21 cellular contexts compared by ENCODE assay signal in the genomic region with DNA sequence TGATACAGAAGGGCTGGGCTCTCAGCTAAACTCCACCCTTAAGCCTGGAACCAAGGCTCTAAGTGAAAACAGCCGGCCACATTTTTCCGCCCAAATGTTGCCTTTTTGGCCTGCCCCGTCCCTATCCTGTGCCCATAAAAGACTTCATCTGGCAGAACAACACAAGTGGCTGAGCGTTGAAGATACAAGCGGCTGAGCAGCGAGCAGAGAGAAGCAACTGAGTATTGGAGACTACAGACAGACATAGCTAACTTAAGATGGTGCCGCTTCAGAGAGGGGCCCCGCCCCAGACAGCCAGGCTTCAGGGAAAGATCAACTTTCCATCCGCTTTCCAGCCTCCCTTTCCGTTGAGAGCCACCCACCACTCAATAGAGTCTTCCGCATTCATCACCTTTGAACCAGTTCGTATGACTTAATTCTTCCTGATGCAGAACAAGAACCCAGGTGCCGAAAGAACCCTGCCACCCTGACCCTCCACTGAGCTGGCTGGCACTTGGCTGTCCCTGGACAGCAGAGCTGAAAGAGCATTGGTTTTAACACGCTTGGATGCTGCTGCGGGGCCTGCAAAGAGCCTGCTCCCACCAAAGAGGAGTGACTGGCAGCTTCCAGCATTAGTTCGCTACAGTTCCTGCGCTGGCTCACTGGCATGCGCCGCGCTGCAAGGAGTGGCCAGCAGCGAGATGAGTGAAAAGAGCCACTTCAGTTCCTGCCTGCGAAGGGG.
A peak's percentile ranks its signal among the peaks of the same experiment; 100 is the strongest.
DNase-seq lines count a peak whose midpoint lies in the region; ATAC-seq and TF ChIP-seq lines count a peak whose summit lies in the region.
"Had no signal": no experiment of that assay in that cellular context is flagged by ENCODE, and none has a peak within 500 bp of the region (broad histone marks: within the 10 kb centered on the region; RNA-seq: fewer than 3 reads in every experiment).

No MANE protein-coding gene starts in this region.

- peak overlapping the region in 2 of 3 donors; percentile 32 to 51 for H3K9ac ChIP-seq in skeletal muscle tissue (ENCODE audit: low read depth in 1 of 3, low read length in 3 of 3)

- H3K27ac ChIP-seq in skeletal muscle tissue (ENCODE audit: low read depth, low read length) (no peak overlapping the region), RWPE1 (no peak overlapping the region)
- H3K27ac ChIP-seq: esophagus squamous epithelium had no signal

- H3K4me3 ChIP-seq in fibroblast of mammary gland (ENCODE audit: control insufficient read depth, low read depth, low read length), result no peak overlapping the region
- H3K4me3 ChIP-seq in skeletal muscle tissue (ENCODE audit: low read length in 3 of 3), result peak overlapping the region; percentile 3 to 63 (median 42)
- H3K4me3 ChIP-seq: ascending aorta, esophagus squamous epithelium had no signal

- CTCF ChIA-PET in RWPE1 (lab: Yijun Ruan, JAX), result interaction anchor here (0.5 kb wide), 1 partner anchor 23 kb away, joined by 5 read pairs; no protein-coding TSS in a partner anchor

- POLR2A ChIA-PET in RWPE1 (lab: Yijun Ruan, JAX; ENCODE audit: low non-redundant PET), result no interaction called here

- DNase-seq in EH (ENCODE audit: low read depth) (peak; percentile 43), NCI-H2227 (lab: John Stamatoyannopoulos, UW; ENCODE audit: unreplicated experiment) (peak; percentile 71), fibroblast of mammary gland (ENCODE audit: low read depth) (peak; percentile 46), RWPE1 (ENCODE audit: low spot score) (no peak)
- DNase-seq in activated CD4-positive, alpha-beta T cell treated with anti-CD3 and anti-CD28 coated beads for 1 hour, result no peak
- DNase-seq: activated CD4-positive, alpha-beta T cell treated with anti-CD3 and anti-CD28 coated beads, Interleukin-2, amount 50 U/mL, for 1 hour; activated T-cell treated with anti-CD3 and anti-CD28 coated beads for 4 hours; Calu3; cerebellar nuclear complex; effector CD8-positive, alpha-beta T cell; esophagus squamous epithelium; hippocampal formation; Kasumi-1; mesendoderm; NCI-H1417; NK-92 treated with Interleukin-12 subunit alpha and Interleukin-12 subunit beta, amount 100 ng/mL, for 24 hours; stimulated activated naive CD4-positive, alpha-beta T cell treated with Interleukin-2 at 50 U/mL for 16 hours had no signal

- no peaks in the 10 kb centered on the region for H3K27me3 ChIP-seq in skeletal muscle tissue (ENCODE audit: control insufficient read depth in 3 of 3, insufficient read depth in 3 of 3, low read length in 3 of 3)
- H3K27me3 ChIP-seq: ascending aorta, esophagus squamous epithelium had no signal

- no peaks in the 10 kb centered on the region for H3K4me1 ChIP-seq in skeletal muscle tissue (ENCODE audit: control insufficient read depth in 3 of 3, insufficient read depth in 3 of 3, low read length in 3 of 3)
- H3K4me1 ChIP-seq: esophagus squamous epithelium had no signal

- H3K36me3 ChIP-seq in skeletal muscle tissue (ENCODE audit: control insufficient read depth in 3 of 3, insufficient read depth in 3 of 3, low read length in 3 of 3), result no peaks in the 10 kb centered on the region
- H3K36me3 ChIP-seq: ascending aorta, esophagus squamous epithelium had no signal

- no peaks in the 10 kb centered on the region for H3K9me3 ChIP-seq in skeletal muscle tissue (ENCODE audit: control insufficient read depth in 3 of 3, low read length in 3 of 3)
- H3K9me3 ChIP-seq: ascending aorta, esophagus squamous epithelium had no signal

- no peak for TF ChIP-seq CTCF in fibroblast of mammary gland (conservative IDR thresholded peaks at IDR 0.05; ENCODE audit: control insufficient read depth, insufficient read depth, low read depth, low read length)
- no peak for TF ChIP-seq CTCF in RWPE1 (conservative IDR thresholded peaks at IDR 0.05; ENCODE audit: low read depth)

- ATAC-seq in HG02798 (IDR thresholded peaks at IDR 0.05; ENCODE audit: poor library complexity, unreplicated experiment), result no peak
- ATAC-seq in GM21390 (IDR thresholded peaks at IDR 0.05; ENCODE audit: unreplicated experiment), result no peak

Comparison
In these comparisons a context has a peak if more than half of its experiments do, and no peak if none do; other contexts are left out.
1. DNase-seq: peak in EH (single experiment), NCI-H2227 (single experiment) and fibroblast of mammary gland (single experiment); none in activated CD4-positive, alpha-beta T cell treated with anti-CD3 and anti-CD28 coated beads for 1 hour (single experiment) and RWPE1 (single experiment).